ENCODE assay signal across 1 cellular context in genomic region chr1:179119466-179119865, GRCh38.
TF ChIP-seq lines count a peak whose summit lies in the region.

No MANE protein-coding gene starts in this region.

TF ChIP-seq in GM23338, 12 proteins besides CTCF, POLR2A, EP300 and RAD21 (continued from another document):
- TF ChIP-seq ZNF462 (CRISPR knock-in tag; IDR thresholded peaks at IDR 0.05) = no peak
- TF ChIP-seq REST (IDR thresholded peaks at IDR 0.05; ENCODE audit: unreplicated experiment) = no peak
- TF ChIP-seq ETS1 (IDR thresholded peaks at IDR 0.05) = no peak
- no peak for TF ChIP-seq NANOG (IDR thresholded peaks at IDR 0.05; ENCODE audit: borderline replicate concordance)
- TF ChIP-seq EZH2phosphoT487 (IDR thresholded peaks at IDR 0.05; ENCODE audit: unreplicated experiment) = no peak
- TF ChIP-seq ZNF114 (CRISPR knock-in tag; IDR thresholded peaks at IDR 0.05) = no peak
- TF ChIP-seq EZH2 (IDR thresholded peaks at IDR 0.05; ENCODE audit: low read depth, unreplicated experiment) = no peak
